In genomic region chr1:75203415-75204277, GRCh38 we compare ENCODE assay signal across 8 cellular contexts.
DNase-seq lines count a peak whose midpoint lies in the region; ATAC-seq, FAIRE-seq and TF ChIP-seq lines count a peak whose summit lies in the region.

No MANE protein-coding gene starts in this region.

- no peaks in the 10 kb centered on the region for H3K9me3 Mint-ChIP-seq in stimulated activated effector memory CD8-positive, alpha-beta T cell treated with anti-CD3 and anti-CD28 coated beads, Interleukin-12 subunit alpha, Interleukin-12 subunit beta, amount 100 ng/mL, for 72 hours

- no peaks in the 10 kb centered on the region for H3K9me3 ChIP-seq in left ventricle myocardium inferior (replicated peaks)

- no peak for TF ChIP-seq POLR2A in GM12891 (IDR thresholded peaks at IDR 0.05; ENCODE audit: low read depth, low read length)

- H3K4me1 ChIP-seq in left ventricle myocardium inferior: no peaks in the 10 kb centered on the region

- CTCF ChIA-PET in AG04449 (lab: Yijun Ruan, JAX): interaction anchor here (0.7 to 7.8 kb wide), 9 partner anchors 12 to 469 kb away, joined by 3 to 148 read pairs (median 3); no protein-coding TSS in a partner anchor

- no peak overlapping the region for H3K27ac Mint-ChIP-seq in stimulated activated effector memory CD8-positive, alpha-beta T cell treated with anti-CD3 and anti-CD28 coated beads, Interleukin-12 subunit alpha, Interleukin-12 subunit beta, amount 100 ng/mL, for 72 hours

- peak; percentile 79 for ATAC-seq in HG02588 (IDR thresholded peaks at IDR 0.05; ENCODE audit: unreplicated experiment)
- ATAC-seq in stimulated activated effector memory CD8-positive, alpha-beta T cell treated with anti-CD3 and anti-CD28 coated beads, Interleukin-12 subunit alpha, Interleukin-12 subunit beta, amount 100 ng/mL, for 72 hours: peak; percentile 39

- DNase-seq in AG04449 (ENCODE audit: low read depth, low spot score): no peak
- DNase-seq in GM12891 (ENCODE audit: insufficient read length, low spot score): peak; percentile 2
- peak; percentile 70 for DNase-seq in NAMALWA (ENCODE audit: low spot score)
- DNase-seq in left ventricle myocardium inferior: no peak
- no peak for DNase-seq in stimulated activated effector memory CD8-positive, alpha-beta T cell treated with anti-CD3 and anti-CD28 coated beads, Interleukin-12 subunit alpha, Interleukin-12 subunit beta, amount 100 ng/mL, for 72 hours (ENCODE audit: low spot score in 2 of 2)
- no peak for DNase-seq in activated CD4-positive, alpha-beta T cell treated with anti-CD3 and anti-CD28 coated beads, Interleukin-2, amount 50 U/mL, for 48 hours

- H3K36me3 Mint-ChIP-seq in stimulated activated effector memory CD8-positive, alpha-beta T cell treated with anti-CD3 and anti-CD28 coated beads, Interleukin-12 subunit alpha, Interleukin-12 subunit beta, amount 100 ng/mL, for 72 hours: no peaks in the 10 kb centered on the region

- H3K36me3 ChIP-seq in left ventricle myocardium inferior: no peaks in the 10 kb centered on the region

- H3K4me3 Mint-ChIP-seq in stimulated activated effector memory CD8-positive, alpha-beta T cell treated with anti-CD3 and anti-CD28 coated beads, Interleukin-12 subunit alpha, Interleukin-12 subunit beta, amount 100 ng/mL, for 72 hours: no peak overlapping the region

- H3K27ac ChIP-seq in left ventricle myocardium inferior (replicated peaks): no peak overlapping the region

- no peaks in the 10 kb centered on the region for H3K4me1 Mint-ChIP-seq in stimulated activated effector memory CD8-positive, alpha-beta T cell treated with anti-CD3 and anti-CD28 coated beads, Interleukin-12 subunit alpha, Interleukin-12 subunit beta, amount 100 ng/mL, for 72 hours

- H3K4me3 ChIP-seq in AG04449 (ENCODE audit: low read depth, low read length) (no peak overlapping the region), left ventricle myocardium inferior (no peak overlapping the region)

- intact Hi-C loops in left ventricle myocardium inferior (cut with micrococcal nuclease): loop anchor here (2.0 kb wide), 1 partner anchor 431 kb away; no protein-coding TSS in a partner anchor

- FAIRE-seq in GM12891 (lab: Jason Lieb, UNC) (peak; percentile 16), TTC549 (lab: Jason Lieb, UNC) (peak; percentile 88)

- POLR2A ChIA-PET in AG04449 (lab: Yijun Ruan, JAX): interaction anchor here (0.6 kb wide), 1 partner anchor 427 kb away, joined by 3 read pairs; no protein-coding TSS in a partner anchor

- H3K27me3 ChIP-seq in left ventricle myocardium inferior (ENCODE audit: low read depth): peaks cover 34% of the 10 kb centered on the region

- TF ChIP-seq CTCF in AG04449 (IDR thresholded peaks at IDR 0.05; ENCODE audit: insufficient read depth, low read length, missing control alignments): peak; percentile 47
- TF ChIP-seq CTCF in left ventricle myocardium inferior (IDR thresholded peaks at IDR 0.05; ENCODE audit: borderline replicate concordance): peak; percentile 75

TF ChIP-seq in GM12891, 5 proteins besides CTCF, POLR2A, EP300 and RAD21:
- no peak for TF ChIP-seq SPI1 (IDR thresholded peaks at IDR 0.05; ENCODE audit: low read depth, low read length)
- no peak for TF ChIP-seq PAX5 (IDR thresholded peaks at IDR 0.05; ENCODE audit: insufficient read depth, low read length, severe bottlenecking)
- no peak for TF ChIP-seq POU2F2 (IDR thresholded peaks at IDR 0.05; ENCODE audit: low read depth, low read length)
- no peak for TF ChIP-seq TAF1 (IDR thresholded peaks at IDR 0.05; ENCODE audit: low read depth, low read length)
- TF ChIP-seq POLR2AphosphoS5 (IDR thresholded peaks at IDR 0.05; ENCODE audit: low read depth, low read length): no peak

Comparison
In these comparisons a context has a peak if more than half of its experiments do, and no peak if none do; other contexts are left out.
1. DNase-seq: peak in GM12891 (single experiment) and NAMALWA (single experiment); none in AG04449 (single experiment), left ventricle myocardium inferior (single experiment), stimulated activated effector memory CD8-positive, alpha-beta T cell treated with anti-CD3 and anti-CD28 coated beads, Interleukin-12 subunit alpha, Interleukin-12 subunit beta, amount 100 ng/mL, for 72 hours (0 of 2) and activated CD4-positive, alpha-beta T cell treated with anti-CD3 and anti-CD28 coated beads, Interleukin-2, amount 50 U/mL, for 48 hours (0 of 2).